Comparison of ENCODE assay signal across 8 cellular contexts in the genomic region with DNA sequence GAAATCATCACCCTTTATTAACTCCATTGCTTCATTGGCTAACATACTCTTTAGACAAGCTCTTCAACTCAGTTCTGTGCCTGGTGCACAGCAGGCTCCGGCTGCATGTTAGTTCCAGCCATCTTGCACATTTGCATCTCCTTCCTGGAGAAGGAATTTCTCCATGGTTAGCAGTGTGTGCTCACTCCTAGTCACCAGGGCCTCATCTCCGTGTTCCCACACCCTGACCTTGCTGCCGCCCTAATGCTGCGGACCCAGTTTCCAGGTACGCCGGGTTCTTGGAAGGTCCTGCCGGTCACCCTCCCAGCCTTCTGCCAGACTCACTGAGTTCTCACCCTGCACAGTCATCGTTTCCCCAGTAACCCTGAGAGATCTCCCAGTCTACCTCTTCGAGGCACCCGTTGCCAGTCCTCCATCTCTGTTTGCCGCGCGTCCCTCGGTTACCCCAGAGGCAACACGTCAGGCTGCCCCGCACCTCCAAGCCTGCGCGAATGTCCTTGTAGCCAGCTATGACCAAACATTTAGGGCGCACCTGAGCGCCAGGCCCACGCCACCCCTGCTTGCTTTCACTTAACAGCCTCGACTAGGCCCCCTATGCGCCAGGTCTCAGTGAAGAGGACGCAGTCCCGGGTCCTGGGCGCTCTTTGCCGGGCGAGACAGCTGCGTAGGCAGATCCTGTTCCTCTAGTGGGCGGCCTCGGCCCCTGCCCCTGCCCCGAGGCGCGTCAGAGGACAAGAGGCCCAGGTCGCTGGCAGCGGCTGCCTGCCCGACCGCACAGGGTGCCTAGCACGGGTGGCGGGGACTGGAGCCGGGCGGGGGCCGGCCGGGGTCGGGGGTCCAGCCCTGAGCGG. TPM values are rescaled to one million over a fixed set of nuclear protein-coding genes. Genes with fewer than 3 reads are reported as not detected.
DNase-seq lines count a peak whose midpoint lies in the region; ATAC-seq and TF ChIP-seq lines count a peak whose summit lies in the region.

No MANE protein-coding gene starts in this region.

- peaks cover 18% of the 10 kb centered on the region for H3K36me3 Mint-ChIP-seq in stimulated activated effector memory CD8-positive, alpha-beta T cell treated with anti-CD3 and anti-CD28 coated beads, Interleukin-12 subunit alpha, Interleukin-12 subunit beta, amount 100 ng/mL, for 72 hours

- peak; percentile 36 for ATAC-seq in GM19043 (IDR thresholded peaks at IDR 0.05; ENCODE audit: low read depth, unreplicated experiment)
- ATAC-seq in HG03378 (IDR thresholded peaks at IDR 0.05; ENCODE audit: unreplicated experiment): peak; percentile 51
- peak; percentile 73 for ATAC-seq in esophagus mucosa
- ATAC-seq in stimulated activated effector memory CD8-positive, alpha-beta T cell treated with anti-CD3 and anti-CD28 coated beads, Interleukin-12 subunit alpha, Interleukin-12 subunit beta, amount 100 ng/mL, for 72 hours: peak; percentile 79

- H2AFZ ChIP-seq in OCI-LY7 (ENCODE audit: low read length): peak overlapping the region; percentile 43

- POLR2A ChIA-PET in OCI-LY7 (lab: Charles Lee): interaction anchor here (0.6 to 3.3 kb wide), 9 partner anchors 8 to 118 kb away, joined by 3 to 29 read pairs (median 5); partner anchors contain the start of genes SEC11A and WDR73

- peaks cover 20 to 40% (median 35%) of the 10 kb centered on the region in 11 experiments; a peak in 21 of 22 replicates for H4K20me1 ChIP-seq in BLaER1 treated with 17β-estradiol and CSF1 and Interleukin-3, amounts not matched to agents 10 nM and 100 nM
- H4K20me1 ChIP-seq in OCI-LY7 (ENCODE audit: insufficient read depth, low read length): peaks cover 8% of the 10 kb centered on the region; the same call in 1 of the 2 replicates

- peaks cover 0 to 6% (median under 1%) of the 10 kb centered on the region in 11 experiments; a peak in 6 of 22 replicates for H3K36me3 ChIP-seq in BLaER1 treated with 17β-estradiol and CSF1 and Interleukin-3, amounts not matched to agents 10 nM and 100 nM
- peaks cover 9% of the 10 kb centered on the region for H3K36me3 ChIP-seq in OCI-LY7 (ENCODE audit: insufficient read depth, low read length)
- no peaks in the 10 kb centered on the region for H3K36me3 ChIP-seq in muscle layer of duodenum (ENCODE audit: control insufficient read depth in 1 of 2, insufficient read depth in 2 of 2, low read length in 2 of 2)

- peak overlapping the region; percentile 88 to 96 (median 94) for H3K9ac ChIP-seq in BLaER1 treated with 17β-estradiol and CSF1 and Interleukin-3, amounts not matched to agents 10 nM and 100 nM

- peak overlapping the region; percentile 76 to 98 (median 89) for H3K4me3 ChIP-seq in BLaER1 treated with 17β-estradiol and CSF1 and Interleukin-3, amounts not matched to agents 10 nM and 100 nM
- H3K4me3 ChIP-seq in OCI-LY7 (ENCODE audit: low read depth, low read length, poor library complexity, severe bottlenecking) (peak overlapping the region; percentile 95), muscle layer of duodenum (ENCODE audit: low read depth in 1 of 2, low read length in 2 of 2) (peak overlapping the region; percentile 71 to 78)

- H3K27ac ChIP-seq in BLaER1 treated with 17β-estradiol and CSF1 and Interleukin-3, amounts not matched to agents 10 nM and 100 nM: peak overlapping the region; percentile 86 to 96 (median 96)
- H3K27ac ChIP-seq in OCI-LY7 (ENCODE audit: low read depth, low read length, poor library complexity, severe bottlenecking) (peak overlapping the region; percentile 82), muscle layer of duodenum (ENCODE audit: low read length) (peak overlapping the region; percentile 97)

- peak overlapping the region; percentile 82 to 99 (median 96) for H3K4me2 ChIP-seq in BLaER1 treated with 17β-estradiol and CSF1 and Interleukin-3, amounts not matched to agents 10 nM and 100 nM
- peak overlapping the region; percentile 80 for H3K4me2 ChIP-seq in OCI-LY7 (ENCODE audit: low read length)

- peak overlapping the region; percentile 96 for H3K27ac Mint-ChIP-seq in stimulated activated effector memory CD8-positive, alpha-beta T cell treated with anti-CD3 and anti-CD28 coated beads, Interleukin-12 subunit alpha, Interleukin-12 subunit beta, amount 100 ng/mL, for 72 hours

- intact Hi-C loops in OCI-LY7 (cut with micrococcal nuclease; ENCODE audit: unreplicated experiment): loop anchor here (1.0 kb wide), 4 partner anchors 11 to 114 kb away; partner anchors contain the start of genes NMB and WDR73

- no peaks in the 10 kb centered on the region for H3K27me3 ChIP-seq in BLaER1 treated with 17β-estradiol and CSF1 and Interleukin-3, amounts not matched to agents 10 nM and 100 nM
- H3K27me3 ChIP-seq in muscle layer of duodenum (ENCODE audit: low read depth, low read length): no peaks in the 10 kb centered on the region

- H3K4me1 Mint-ChIP-seq in stimulated activated effector memory CD8-positive, alpha-beta T cell treated with anti-CD3 and anti-CD28 coated beads, Interleukin-12 subunit alpha, Interleukin-12 subunit beta, amount 100 ng/mL, for 72 hours: peaks cover 52% of the 10 kb centered on the region

- peaks cover 56% of the 10 kb centered on the region for H3K79me2 ChIP-seq in OCI-LY7 (ENCODE audit: insufficient read depth, low read depth, low read length)

- H3K4me1 ChIP-seq in BLaER1 treated with 17β-estradiol and CSF1 and Interleukin-3, amounts not matched to agents 10 nM and 100 nM: peaks cover 40 to 56% (median 47%) of the 10 kb centered on the region in 10 experiments
- H3K4me1 ChIP-seq in OCI-LY7 (ENCODE audit: insufficient read depth, low read length, poor library complexity, severe bottlenecking): peaks cover 54% of the 10 kb centered on the region
- H3K4me1 ChIP-seq in muscle layer of duodenum (ENCODE audit: control insufficient read depth in 1 of 2, insufficient read depth in 2 of 2, low read length in 2 of 2): peaks cover 9 to 29% of the 10 kb centered on the region in 2 donors

- H3K9me3 Mint-ChIP-seq in stimulated activated effector memory CD8-positive, alpha-beta T cell treated with anti-CD3 and anti-CD28 coated beads, Interleukin-12 subunit alpha, Interleukin-12 subunit beta, amount 100 ng/mL, for 72 hours: no peaks in the 10 kb centered on the region

- peak overlapping the region; percentile 89 for H3K4me3 Mint-ChIP-seq in stimulated activated effector memory CD8-positive, alpha-beta T cell treated with anti-CD3 and anti-CD28 coated beads, Interleukin-12 subunit alpha, Interleukin-12 subunit beta, amount 100 ng/mL, for 72 hours

- DNase-seq in OCI-LY7 (ENCODE audit: low spot score): peak; percentile 84
- DNase-seq in activated T-cell treated with anti-CD3 and anti-CD28 coated beads, Interleukin-2, amount 50 U/mL, for 1 hour: peak; percentile 85
- DNase-seq in stimulated activated effector memory CD8-positive, alpha-beta T cell treated with anti-CD3 and anti-CD28 coated beads, Interleukin-12 subunit alpha, Interleukin-12 subunit beta, amount 100 ng/mL, for 72 hours (ENCODE audit: low spot score in 2 of 2): peak; percentile 67 to 91

- no peaks in the 10 kb centered on the region for H3K9me2 ChIP-seq in OCI-LY7 (ENCODE audit: insufficient read depth, low read length)

- no peaks in the 10 kb centered on the region for H3K9me3 ChIP-seq in BLaER1 treated with 17β-estradiol and CSF1 and Interleukin-3, amounts not matched to agents 10 nM and 100 nM (replicated peaks in 1 of 11)
- no peaks in the 10 kb centered on the region for H3K9me3 ChIP-seq in OCI-LY7 (ENCODE audit: low read length)
- no peaks in the 10 kb centered on the region for H3K9me3 ChIP-seq in muscle layer of duodenum (ENCODE audit: control insufficient read depth in 1 of 2, low read length in 2 of 2)

- CTCF ChIA-PET in OCI-LY7 (lab: Charles Lee; ENCODE audit: unreplicated experiment): no interaction called here

- peak; percentile 23; the same call in 1 of the 2 replicates for TF ChIP-seq CTCF in OCI-LY7 (conservative IDR thresholded peaks at IDR 0.05; ENCODE audit: low read length)

- no TSS peak for BruUV-seq in OCI-LY7 (replicated peaks; lab: Mats Ljungman, UMichigan)

RNA-seq across cellular contexts. Expression of gene ZNF592, which starts 0.7 kb away (rescaled TPM):
- total RNA-seq in OCI-LY7 (2014; rRNA removed; shearing (Covaris generic)): 17.1 and 23.0 TPM in 2 replicates
- total RNA-seq in OCI-LY7 (2022) (41.3 and 42.5 TPM in 2 replicates), esophagus mucosa (12.6 TPM)

RNA-seq across cellular contexts. Expression of gene SEC11A, which starts 31.7 kb away (rescaled TPM):
- total RNA-seq in OCI-LY7 (2014; rRNA removed; shearing (Covaris generic)): 41.4 and 47.0 TPM in 2 replicates
- total RNA-seq in OCI-LY7 (2022) (87.6 and 93.6 TPM in 2 replicates), esophagus mucosa (65.4 TPM)

Comparison
In these comparisons a context has a peak if more than half of its experiments do, and no peak if none do; other contexts are left out.
1. Peak in every context shown above with its lines: DNase-seq, ATAC-seq, H3K4me3 ChIP-seq and H3K27ac ChIP-seq.